In the genomic region with DNA sequence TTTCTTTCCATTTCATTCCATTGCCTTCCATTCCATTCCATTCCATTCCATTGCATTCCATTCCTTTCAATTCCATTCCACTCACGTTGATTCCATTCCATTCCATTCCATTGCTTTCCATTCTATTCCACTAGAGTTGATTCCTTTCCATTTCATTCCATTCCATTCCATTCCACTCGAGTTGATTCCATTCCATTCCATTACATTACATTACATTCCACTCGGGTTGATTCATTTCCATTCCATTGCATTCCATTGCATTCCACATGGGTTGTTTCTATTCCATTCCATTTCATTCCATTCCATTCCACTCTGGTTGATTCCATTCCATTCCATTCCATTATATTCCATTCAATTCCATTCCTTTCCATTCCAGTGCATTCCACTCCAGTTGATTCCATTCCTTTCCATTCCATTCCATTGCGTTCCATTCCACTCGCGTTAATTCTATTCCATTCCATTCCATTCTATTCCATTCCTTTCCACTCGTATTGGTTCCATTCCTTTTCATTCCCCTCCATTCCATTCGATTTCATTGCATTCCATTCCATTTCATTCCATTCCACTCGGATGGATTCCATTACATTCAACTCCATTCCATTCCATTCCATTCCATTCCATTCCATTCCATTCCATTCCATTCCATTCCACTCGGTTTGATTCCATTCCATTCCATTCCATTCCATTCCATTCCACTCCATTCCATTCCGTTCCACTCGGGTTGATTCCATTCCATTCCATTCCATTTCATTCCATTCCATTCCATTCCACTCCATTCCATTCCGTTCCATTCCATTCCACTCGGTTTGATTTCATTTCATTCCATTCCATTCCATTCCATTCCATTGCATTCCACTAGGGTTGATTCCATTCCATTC, we compare ENCODE assay signal across 8 cellular contexts.
DNase-seq lines count a peak whose midpoint lies in the region; ATAC-seq, FAIRE-seq and TF ChIP-seq lines count a peak whose summit lies in the region.
"Not testable (repeated sequence)": the region's sequence is repeated elsewhere in the genome, so short reads cannot be mapped to it uniquely, and the experiment has no call there.

No MANE protein-coding gene starts in this region.

- not testable (repeated sequence) for TF ChIP-seq CTCF in A549 (IDR thresholded peaks at IDR 0.05); heart left ventricle (IDR thresholded peaks at IDR 0.05); omental fat pad (IDR thresholded peaks at IDR 0.05)

- H3K4me2 ChIP-seq in A549: not testable (repeated sequence)

- intact Hi-C loops in heart left ventricle (cut with DNase I): not testable (repeated sequence)

- H3K27me3 ChIP-seq in heart left ventricle: not testable (repeated sequence)

- not testable (repeated sequence) for H3K4me1 ChIP-seq in A549, heart left ventricle

- TF ChIP-seq RAD21 in A549 (conservative IDR thresholded peaks at IDR 0.05 in 1 of 2, IDR thresholded peaks at IDR 0.05 in 1 of 2): not testable (repeated sequence)

- H3K36me3 ChIP-seq in heart left ventricle: not testable (repeated sequence)

- H3K4me3 ChIP-seq in A549, heart left ventricle: not testable (repeated sequence)

- ATAC-seq in A549 (peak; percentile 17 to 72; a peak in 3 of 6 replicates), GM19035 (IDR thresholded peaks at IDR 0.05; ENCODE audit: unreplicated experiment) (peak; percentile 42), GM21576 (IDR thresholded peaks at IDR 0.05; ENCODE audit: unreplicated experiment) (peak; percentile 38), HG02852 (IDR thresholded peaks at IDR 0.05; ENCODE audit: unreplicated experiment) (peak; percentile 39), HG03196 (IDR thresholded peaks at IDR 0.05; ENCODE audit: unreplicated experiment) (peak; percentile 42), SK-N-SH treated with all-trans-retinoic acid at 6 μM for 48 hours (peak; percentile 60), heart left ventricle (peak; percentile 64 to 73 (median 70)), omental fat pad (ENCODE audit: low FRiP score) (peak; percentile 72)

- not testable (repeated sequence) for DNase-seq in A549 (ENCODE audit: low read depth in 1 of 2, low spot score in 1 of 2); heart left ventricle; omental fat pad (ENCODE audit: low spot score)

- peaks cover 42% of the 10 kb centered on the region; the same call in 2 of the 3 replicates for H3K9me3 ChIP-seq in A549
- H3K9me3 ChIP-seq in heart left ventricle: peaks cover 0 to 44% (median under 1%) of the 10 kb centered on the region in 12 donors

- WGBS in A549 (ENCODE audit: missing lambda C conversion rate): 20% methylated on average over 14 of the region's 14 CpGs
- WGBS in heart left ventricle, 4 donors: 62 to 67% (median 64%) methylated on average over 14 of the region's 14 CpGs

- not testable (repeated sequence) for TF ChIP-seq POLR2A in A549 (IDR thresholded peaks at IDR 0.05; ENCODE audit: low read length); heart left ventricle (IDR thresholded peaks at IDR 0.05)

- TF ChIP-seq EP300 in A549 (IDR thresholded peaks at IDR 0.05): not testable (repeated sequence)

- H3K27ac ChIP-seq in A549, heart left ventricle: not testable (repeated sequence)

- CTCF ChIA-PET in A549 (lab: Yijun Ruan, JAX): not testable (repeated sequence)

- POLR2A ChIA-PET in A549 (lab: Yijun Ruan, JAX): not testable (repeated sequence)

- not testable (repeated sequence) for FAIRE-seq in A549 (lab: Jason Lieb, UNC)
